In the genomic region with DNA sequence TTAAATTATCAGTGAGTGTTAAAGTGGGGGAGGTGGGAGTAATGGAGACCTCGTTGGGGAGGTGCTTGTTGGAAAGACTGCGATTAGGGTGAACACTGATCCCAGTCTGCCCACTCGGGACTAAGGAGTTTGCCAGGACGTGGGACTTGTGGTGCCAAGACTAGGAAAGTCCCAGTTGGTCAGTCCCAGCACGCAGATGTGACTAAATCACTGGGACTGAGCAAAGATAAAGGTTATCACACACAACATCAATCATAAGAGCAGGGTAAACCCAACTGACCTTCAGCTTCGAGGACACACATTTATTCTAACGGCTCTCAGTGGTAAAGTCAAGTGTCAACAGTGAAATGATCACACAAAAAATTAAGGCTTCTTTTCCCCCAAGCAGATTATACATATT, we compare ENCODE assay signal across 23 cellular contexts. TPM values are rescaled to one million over a fixed set of nuclear protein-coding genes. Genes with fewer than 3 reads are reported as not detected.
"Had no signal": no experiment of that assay in that cellular context is flagged by ENCODE, and none has a peak within 500 bp of the region (broad histone marks: within the 10 kb centered on the region; RNA-seq: fewer than 3 reads in every experiment).

No MANE protein-coding gene starts in this region.

- H3K36me3 ChIP-seq: colonic mucosa, prostate gland, right atrium auricular region, stomach, thyroid gland had no signal

- H3K9me3 ChIP-seq: colonic mucosa, prostate gland, right atrium auricular region, stomach, thyroid gland had no signal

- H3K4me1 ChIP-seq: colonic mucosa, foreskin keratinocyte, prostate gland, stomach had no signal

- ATAC-seq: esophagus mucosa; foreskin keratinocyte; left lobe of liver; sciatic nerve; stimulated activated effector memory CD8-positive, alpha-beta T cell treated with anti-CD3 and anti-CD28 coated beads, Interleukin-12 subunit alpha, Interleukin-12 subunit beta, amount 100 ng/mL, for 72 hours had no signal

- H3K4me2 ChIP-seq: smooth muscle cell had no signal

- H3K27ac ChIP-seq: colonic mucosa, epithelial cell of prostate, foreskin keratinocyte, prostate gland, right atrium auricular region, stomach, thyroid gland had no signal

- H3K4me3 ChIP-seq: colonic mucosa, lung, prostate gland, right atrium auricular region, smooth muscle cell, stomach, thyroid gland had no signal

- DNase-seq: colonic mucosa; effector CD8-positive, alpha-beta T cell; endodermal cell; foreskin keratinocyte; glutamatergic neuron; kidney; midbrain; naive thymus-derived CD4-positive, alpha-beta T cell; nucleus accumbens; stimulated activated CD4-positive, alpha-beta T cell treated with anti-CD3 and anti-CD28 coated beads, Interleukin-2, amount 100 ng/mL, for 24 hours; stimulated activated CD4-positive, alpha-beta T cell treated with anti-CD3 and anti-CD28 coated beads, Interleukin-4, amount 100 ng/mL, for 24 hours; stimulated activated naive CD4-positive, alpha-beta T cell treated with Interleukin-2 at 50 U/mL for 16 hours; stomach; thyroid gland had no signal

- H3K27me3 ChIP-seq: colonic mucosa, foreskin keratinocyte, right atrium auricular region, stomach, thyroid gland had no signal

RNA-seq across cellular contexts. Expression of gene PDE10A, which starts 45.5 kb away (rescaled TPM):
- total RNA-seq: foreskin keratinocyte; naive thymus-derived CD4-positive, alpha-beta T cell had no signal
- polyA plus RNA-seq: foreskin keratinocyte; naive thymus-derived CD4-positive, alpha-beta T cell had no signal
